Comparison of ENCODE assay signal across 16 cellular contexts in the genomic region with DNA sequence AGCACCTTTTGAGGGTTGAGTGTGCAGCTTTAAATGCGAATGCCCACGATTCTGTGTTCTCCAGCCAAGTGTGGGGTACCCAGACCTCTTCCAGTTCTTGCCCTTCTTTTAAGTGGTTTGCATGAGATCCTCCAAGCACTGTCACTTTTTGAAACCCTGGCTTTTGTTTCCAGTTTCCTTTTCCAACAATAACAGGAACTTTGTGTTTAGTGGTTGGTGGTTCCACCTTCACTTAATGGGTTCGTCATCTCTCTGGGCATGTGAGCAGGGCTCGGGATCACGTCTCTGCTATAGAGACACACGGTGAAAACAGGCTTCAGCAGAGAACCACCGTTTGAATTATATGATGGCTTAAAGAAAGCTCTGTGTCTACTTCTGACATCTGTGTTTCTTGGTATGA.
DNase-seq lines count a peak whose midpoint lies in the region; ATAC-seq and TF ChIP-seq lines count a peak whose summit lies in the region.
"Had no signal": no experiment of that assay in that cellular context is flagged by ENCODE, and none has a peak within 500 bp of the region (broad histone marks: within the 10 kb centered on the region; RNA-seq: fewer than 3 reads in every experiment).

No MANE protein-coding gene starts in this region.

- no peak for TF ChIP-seq EP300 in suprapubic skin (IDR thresholded peaks at IDR 0.05)

- peak overlapping the region; percentile 42 for H3K27ac Mint-ChIP-seq in activated naive CD8-positive, alpha-beta T cell treated with anti-CD3 and anti-CD28 coated beads for 36 hours
- H3K27ac Mint-ChIP-seq: activated CD4-positive, alpha-beta T cell treated with anti-CD3 and anti-CD28 coated beads, Interleukin-2, amount 10 ng/mL, durations not matched to agents 7 days and 5 days; immature natural killer cell; neural progenitor cell had no signal

- H3K36me3 ChIP-seq in heart left ventricle = peaks cover 0 to 4% (median 0%) of the 10 kb centered on the region in 9 donors
- no peaks in the 10 kb centered on the region for H3K36me3 ChIP-seq in right atrium auricular region
- no peaks in the 10 kb centered on the region for H3K36me3 ChIP-seq in suprapubic skin
- H3K36me3 ChIP-seq: neural progenitor cell, sigmoid colon had no signal

- ATAC-seq in heart left ventricle (peak; percentile 17 to 68 (median 34)), HG02981 (IDR thresholded peaks at IDR 0.05; ENCODE audit: unreplicated experiment) (no peak)

- H3K27me3 Mint-ChIP-seq in activated naive CD8-positive, alpha-beta T cell treated with anti-CD3 and anti-CD28 coated beads for 36 hours = no peaks in the 10 kb centered on the region
- H3K27me3 Mint-ChIP-seq: activated CD4-positive, alpha-beta T cell treated with anti-CD3 and anti-CD28 coated beads, Interleukin-2, amount 10 ng/mL, durations not matched to agents 7 days and 5 days had no signal

- no peak overlapping the region for H3K4me3 Mint-ChIP-seq in activated naive CD8-positive, alpha-beta T cell treated with anti-CD3 and anti-CD28 coated beads for 36 hours
- H3K4me3 Mint-ChIP-seq: activated CD4-positive, alpha-beta T cell treated with anti-CD3 and anti-CD28 coated beads, Interleukin-2, amount 10 ng/mL, durations not matched to agents 7 days and 5 days; immature natural killer cell; neural progenitor cell had no signal

- TF ChIP-seq CTCF in heart left ventricle (IDR thresholded peaks at IDR 0.05) (no peak), right atrium auricular region (IDR thresholded peaks at IDR 0.05) (no peak), suprapubic skin (IDR thresholded peaks at IDR 0.05) (no peak), dorsolateral prefrontal cortex (IDR thresholded peaks at IDR 0.05 in 54 of 56, conservative IDR thresholded peaks at IDR 0.05 in 2 of 56; ENCODE audit: low read depth in 1 of 56, partially characterized antibody in 56 of 56) (no peak)

- DNase-seq in heart left ventricle = no peak
- no peak for DNase-seq in cardiac septum (ENCODE audit: low spot score)
- no peak for DNase-seq in activated naive CD8-positive, alpha-beta T cell treated with anti-CD3 and anti-CD28 coated beads for 36 hours
- no peak for DNase-seq in right atrium auricular region (ENCODE audit: low spot score)
- DNase-seq in suprapubic skin (ENCODE audit: low spot score in 2 of 2) = no peak
- DNase-seq in NCI-H1417 (lab: John Stamatoyannopoulos, UW) = no peak
- no peak for DNase-seq in dorsolateral prefrontal cortex
- DNase-seq: activated CD4-positive, alpha-beta T cell treated with anti-CD3 and anti-CD28 coated beads, Interleukin-2, amount 10 ng/mL, durations not matched to agents 7 days and 5 days; GM23248; immature natural killer cell; mesendoderm; SIG-M5; sigmoid colon had no signal

- intact Hi-C loops in heart left ventricle (cut with DNase I) (loop anchor here in 5 of 10 donors (2.0 to 10.0 kb wide), 6 partner anchors 34 to 193 kb away; no protein-coding TSS in a partner anchor), cardiac septum (cut with DNase I) (no loop called here), dorsolateral prefrontal cortex (cut with DNase I) (no loop called here)

- H3K9me3 ChIP-seq in heart left ventricle (peaks cover 0 to 9% (median 0%) of the 10 kb centered on the region in 12 donors), right atrium auricular region (no peaks in the 10 kb centered on the region), suprapubic skin (no peaks in the 10 kb centered on the region)
- H3K9me3 ChIP-seq: sigmoid colon had no signal

- WGBS in heart left ventricle, 4 donors = 39 to 41% (median 40%) methylated on average over 7 of the region's 7 CpGs
- 70% methylated on average over 7 of the region's 7 CpGs for WGBS in suprapubic skin

- H3K27ac ChIP-seq in heart left ventricle (peak overlapping the region in 9 of 12 donors; percentile 1 to 70 (median 50)), right atrium auricular region (peak overlapping the region; percentile 23 to 56), suprapubic skin (no peak overlapping the region), dorsolateral prefrontal cortex (no peak overlapping the region)
- H3K27ac ChIP-seq: GM23248, neural progenitor cell, tibial nerve had no signal

- TF ChIP-seq POLR2A in heart left ventricle (IDR thresholded peaks at IDR 0.05) (no peak), suprapubic skin (IDR thresholded peaks at IDR 0.05) (no peak)

- H3K4me1 ChIP-seq in heart left ventricle = peaks cover 7 to 65% (median 46%) of the 10 kb centered on the region in 12 donors
- peaks cover 0 to 54% of the 10 kb centered on the region in 2 donors for H3K4me1 ChIP-seq in right atrium auricular region
- peaks cover 11% of the 10 kb centered on the region for H3K4me1 ChIP-seq in suprapubic skin

- no peaks in the 10 kb centered on the region for H3K27me3 ChIP-seq in heart left ventricle
- no peaks in the 10 kb centered on the region for H3K27me3 ChIP-seq in right atrium auricular region
- no peaks in the 10 kb centered on the region for H3K27me3 ChIP-seq in suprapubic skin
- H3K27me3 ChIP-seq in dorsolateral prefrontal cortex = no peaks in the 10 kb centered on the region
- H3K27me3 ChIP-seq: neural progenitor cell, sigmoid colon, tibial nerve had no signal

- peaks cover 24% of the 10 kb centered on the region for H3K4me1 Mint-ChIP-seq in activated naive CD8-positive, alpha-beta T cell treated with anti-CD3 and anti-CD28 coated beads for 36 hours
- H3K4me1 Mint-ChIP-seq: neural progenitor cell had no signal

- H3K36me3 Mint-ChIP-seq in activated naive CD8-positive, alpha-beta T cell treated with anti-CD3 and anti-CD28 coated beads for 36 hours = peaks cover 23% of the 10 kb centered on the region
- H3K36me3 Mint-ChIP-seq: neural progenitor cell had no signal

- no peak overlapping the region for H3K4me3 ChIP-seq in heart left ventricle
- no peak overlapping the region for H3K4me3 ChIP-seq in right atrium auricular region
- no peak overlapping the region for H3K4me3 ChIP-seq in suprapubic skin
- no peak overlapping the region for H3K4me3 ChIP-seq in dorsolateral prefrontal cortex
- H3K4me3 ChIP-seq: GM23248, neural progenitor cell, sigmoid colon, tibial nerve had no signal

- peaks cover 6% of the 10 kb centered on the region for H3K9me3 Mint-ChIP-seq in activated naive CD8-positive, alpha-beta T cell treated with anti-CD3 and anti-CD28 coated beads for 36 hours

Comparison
In these comparisons a context has a peak if more than half of its experiments do, and no peak if none do; other contexts are left out.
1. H3K27ac ChIP-seq: peak in heart left ventricle (9 of 12) and right atrium auricular region (2 of 2); none in suprapubic skin (single experiment) and dorsolateral prefrontal cortex (0 of 59).